In genomic region chr10:93440591-93441012, GRCh38 we compare ENCODE assay signal across 8 cellular contexts. TPM values are rescaled to one million over a fixed set of nuclear protein-coding genes. Genes with fewer than 3 reads are reported as not detected.
DNase-seq lines count a peak whose midpoint lies in the region; ATAC-seq, FAIRE-seq and TF ChIP-seq lines count a peak whose summit lies in the region.

No MANE protein-coding gene starts in this region.

- H3K27ac ChIP-seq in HEK293 (ENCODE audit: extremely low read depth, low read depth, low read length) (no peak overlapping the region), adrenal gland (peak overlapping the region in 4 of 5 donors; percentile 3 to 69 (median 32)), kidney (ENCODE audit: low read depth in 2 of 2, low read length in 2 of 2) (peak overlapping the region; percentile 35 to 47), testis (peak overlapping the region; percentile 9 to 82)

- TF ChIP-seq POLR2A in adrenal gland (IDR thresholded peaks at IDR 0.05), result no peak
- TF ChIP-seq POLR2A in testis (IDR thresholded peaks at IDR 0.05), result no peak

- POLR2A ChIA-PET in HEK293 (lab: Yijun Ruan, JAX), result interaction anchor here (1.4 kb wide), 1 partner anchor 42 kb away, joined by 7 read pairs; no protein-coding TSS in a partner anchor

- TF ChIP-seq CTCF in HEK293 (tag by site-specific recombination; IDR thresholded peaks at IDR 0.05), result no peak
- no peak for TF ChIP-seq CTCF in adrenal gland (IDR thresholded peaks at IDR 0.05)
- TF ChIP-seq CTCF in kidney (IDR thresholded peaks at IDR 0.05; ENCODE audit: borderline replicate concordance, extremely low read depth, insufficient read depth), result no peak
- TF ChIP-seq CTCF in testis (IDR thresholded peaks at IDR 0.05), result no peak

- ATAC-seq in HG03196 (IDR thresholded peaks at IDR 0.05; ENCODE audit: unreplicated experiment), result no peak

- H3K36me3 ChIP-seq in HEK293 (ENCODE audit: control insufficient read depth in 2 of 2, insufficient read depth in 1 of 2, low read length in 2 of 2) (no peaks in the 10 kb centered on the region), adrenal gland (replicated peaks in 1 of 2) (no peaks in the 10 kb centered on the region), kidney (ENCODE audit: control insufficient read depth in 1 of 2, insufficient read depth in 2 of 2, low read length in 2 of 2) (no peaks in the 10 kb centered on the region), testis (ENCODE audit: low read depth, missing control alignments) (no peaks in the 10 kb centered on the region)

- H3K27me3 ChIP-seq in adrenal gland (no peaks in the 10 kb centered on the region), testis (no peaks in the 10 kb centered on the region)

- CTCF ChIA-PET in HEK293 (lab: Yijun Ruan, JAX), result interaction anchor here (0.7 to 3.5 kb wide), 5 partner anchors 33 to 1345 kb away, joined by 3 to 19 read pairs (median 4); partner anchors contain the start of gene MYOF

- no peaks in the 10 kb centered on the region for H3K9me3 ChIP-seq in HEK293 (ENCODE audit: control insufficient read depth, insufficient read depth, low read depth, low read length)
- no peaks in the 10 kb centered on the region for H3K9me3 ChIP-seq in adrenal gland (replicated peaks in 1 of 3)
- no peaks in the 10 kb centered on the region for H3K9me3 ChIP-seq in kidney (ENCODE audit: control insufficient read depth in 1 of 2, low read length in 2 of 2)
- no peaks in the 10 kb centered on the region for H3K9me3 ChIP-seq in testis

- 63 to 70% (median 63%) methylated on average over 2 of the region's 2 CpGs for WGBS in adrenal gland, 4 donors
- 37 to 57% methylated on average over 2 of the region's 2 CpGs for WGBS in testis, 2 donors

- H3K9ac ChIP-seq in kidney (ENCODE audit: low read length in 2 of 2), result peak overlapping the region in 1 of 2 donors; percentile 70

- intact Hi-C loops in adrenal gland (cut with DNase I), result no loop called here
- intact Hi-C loops in kidney (cut with DNase I), result no loop called here
- intact Hi-C loops in testis (cut with DNase I; ENCODE audit: low total_unique reads), result no loop called here

- H3K4me1 ChIP-seq in HEK293 (ENCODE audit: control insufficient read depth, insufficient read depth, low read length), result peaks cover 12% of the 10 kb centered on the region
- peaks cover 21 to 50% of the 10 kb centered on the region in 2 donors for H3K4me1 ChIP-seq in adrenal gland (replicated peaks in 1 of 2)
- H3K4me1 ChIP-seq in kidney (ENCODE audit: control insufficient read depth in 1 of 2, insufficient read depth in 1 of 2, low read depth in 1 of 2, low read length in 2 of 2), result peaks cover 23 to 46% of the 10 kb centered on the region in 2 donors
- H3K4me1 ChIP-seq in testis, result peaks cover 24% of the 10 kb centered on the region

- DNase-seq in adrenal gland (peak in 1 of 7 donors; percentile 18), kidney (no peak), testis (no peak), amniotic stem cell (lab: John Stamatoyannopoulos, UW) (no peak), SIG-M5 treated with dmso at 0.1 percent for 504 hours (lab: John Stamatoyannopoulos, UW; ENCODE audit: unreplicated experiment) (no peak)
- no peak for DNase-seq in activated naive CD4-positive, alpha-beta T cell treated with anti-CD3 and anti-CD28 coated beads, Interleukin-2, amount 50 U/mL, for 16 hours

- H3K4me3 ChIP-seq in HEK293 (ENCODE audit: low read depth, low read length) (no peak overlapping the region), adrenal gland (no peak overlapping the region), kidney (ENCODE audit: low read length in 2 of 2) (no peak overlapping the region), testis (no peak overlapping the region)

- no peak for FAIRE-seq in kidney (lab: Jason Lieb, UNC)

TF ChIP-seq in HEK293, 187 proteins besides CTCF, POLR2A, EP300 and RAD21 (continues in another document):
- TF ChIP-seq ZNF2 (tag by site-specific recombination; IDR thresholded peaks at IDR 0.05), result no peak
- no peak for TF ChIP-seq GLI4 (tag by site-specific recombination; IDR thresholded peaks at IDR 0.05)
- no peak for TF ChIP-seq ZNF580 (tag by site-specific recombination; IDR thresholded peaks at IDR 0.05)
- TF ChIP-seq SP7 (tag by site-specific recombination; IDR thresholded peaks at IDR 0.05), result peak; percentile 96
- no peak for TF ChIP-seq PRDM10 (tag by site-specific recombination; IDR thresholded peaks at IDR 0.05)
- no peak for TF ChIP-seq KLF16 (tag by site-specific recombination; IDR thresholded peaks at IDR 0.05)
- TF ChIP-seq ZNF391 (tag by site-specific recombination; IDR thresholded peaks at IDR 0.05; ENCODE audit: borderline replicate concordance, low read depth), result no peak
- TF ChIP-seq ZXDB (tag by site-specific recombination; IDR thresholded peaks at IDR 0.05), result 0 out of 2 replicates have a peak, but pooled peaks have one; percentile 3
- no peak for TF ChIP-seq GLIS1 (tag by site-specific recombination; IDR thresholded peaks at IDR 0.05)
- no peak for TF ChIP-seq ZNF777 (tag by site-specific recombination; IDR thresholded peaks at IDR 0.05; ENCODE audit: borderline replicate concordance)
- no peak for TF ChIP-seq ZSCAN23 (tag by site-specific recombination; IDR thresholded peaks at IDR 0.05)
- TF ChIP-seq, protein P1, sequence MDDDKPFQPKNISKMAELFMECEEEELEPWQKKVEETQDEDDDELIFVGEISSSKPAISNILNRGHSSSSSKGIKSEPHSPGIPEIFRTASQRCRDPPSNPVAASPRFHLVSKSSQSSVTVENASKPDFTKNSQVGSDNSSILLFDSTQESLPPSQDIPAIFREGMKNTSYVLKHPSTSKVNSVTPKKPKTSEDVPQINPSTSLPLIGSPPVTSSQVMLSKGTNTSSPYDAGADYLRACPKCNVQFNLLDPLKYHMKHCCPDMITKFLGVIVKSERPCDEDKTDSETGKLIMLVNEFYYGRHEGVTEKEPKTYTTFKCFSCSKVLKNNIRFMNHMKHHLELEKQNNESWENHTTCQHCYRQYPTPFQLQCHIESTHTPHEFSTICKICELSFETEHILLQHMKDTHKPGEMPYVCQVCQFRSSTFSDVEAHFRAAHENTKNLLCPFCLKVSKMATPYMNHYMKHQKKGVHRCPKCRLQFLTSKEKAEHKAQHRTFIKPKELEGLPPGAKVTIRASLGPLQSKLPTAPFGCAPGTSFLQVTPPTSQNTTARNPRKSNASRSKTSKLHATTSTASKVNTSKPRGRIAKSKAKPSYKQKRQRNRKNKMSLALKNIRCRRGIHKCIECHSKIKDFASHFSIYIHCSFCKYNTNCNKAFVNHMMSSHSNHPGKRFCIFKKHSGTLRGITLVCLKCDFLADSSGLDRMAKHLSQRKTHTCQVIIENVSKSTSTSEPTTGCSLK (tag by site-specific recombination; IDR thresholded peaks at IDR 0.05), result no peak
- no peak for TF ChIP-seq ZSCAN18 (tag by site-specific recombination; IDR thresholded peaks at IDR 0.05)

RNA-seq across cellular contexts. Expression of gene MYOF, which starts 41.5 kb away (rescaled TPM):
- total RNA-seq in adrenal gland (100 to 1,000 TPM in 1 of 8 donors, 10 to 100 TPM in 7; 36.7 to 119 (median 55.2) TPM), kidney (134 TPM), testis (10 to 100 TPM in 1 of 2 donors, 1 to 10 TPM in 1; 9.4 to 12.3 TPM)
- polyA plus RNA-seq in adrenal gland (10 to 100 TPM in 2 of 3 donors, 1 to 10 TPM in 1; 9.0 to 22.9 (median 10.8) TPM), kidney (ENCODE audit: insufficient read depth, low read depth, low replicate concordance) (11.5 TPM), testis (ENCODE audit: insufficient read depth, low read depth, low replicate concordance) (21.4 TPM)

RNA-seq across cellular contexts. Expression of gene CEP55, which starts 55.8 kb away (rescaled TPM):
- total RNA-seq in adrenal gland (1 to 10 TPM in 5 of 8 donors, under 1 TPM in 3; 0.66 to 2.8 (median 1.2) TPM), kidney (0.88 TPM), testis (10 to 100 TPM; 14.1 to 15.5 TPM)
- polyA plus RNA-seq in adrenal gland (1 to 10 TPM in 1 of 3 donors, under 1 TPM in 2; 0.32 to 3.2 (median 0.44) TPM), kidney (ENCODE audit: insufficient read depth, low read depth, low replicate concordance) (0.39 TPM), testis (ENCODE audit: insufficient read depth, low read depth, low replicate concordance) (28.1 TPM)
